ENCODE assay signal across 8 cellular contexts in the genomic region with DNA sequence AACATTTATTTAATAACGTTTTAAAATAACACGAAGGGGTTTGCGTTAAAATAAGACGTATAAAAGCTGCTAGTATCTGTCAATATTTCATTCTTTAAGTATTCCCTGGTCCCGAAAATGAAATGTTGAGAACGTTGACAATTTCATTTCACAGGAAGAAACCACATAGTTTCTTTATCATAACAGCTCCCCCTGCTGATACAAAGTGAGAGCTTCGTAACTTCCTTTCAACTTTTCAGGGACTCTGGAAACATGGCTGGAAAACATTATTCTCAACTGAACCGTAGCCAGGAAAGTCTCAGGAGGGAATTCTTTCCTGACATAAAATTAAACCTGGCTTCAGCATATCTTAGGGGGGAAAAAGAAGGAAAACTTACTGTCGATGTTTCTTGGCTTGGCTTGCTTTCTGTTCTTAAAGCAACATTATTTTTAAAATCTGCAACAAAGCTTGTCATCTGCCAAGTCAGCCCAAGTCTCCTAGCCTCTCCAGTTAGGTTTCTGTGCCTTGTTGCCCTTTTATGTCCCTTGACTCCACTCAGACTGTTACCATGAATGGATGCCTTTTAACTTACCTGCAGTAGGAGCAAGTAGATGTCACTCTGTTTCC.
DNase-seq lines count a peak whose midpoint lies in the region; ATAC-seq and TF ChIP-seq lines count a peak whose summit lies in the region.

No MANE protein-coding gene starts in this region.

- H3K9me3 ChIP-seq in stomach smooth muscle (ENCODE audit: control insufficient read depth in 2 of 2, low read length in 2 of 2): no peaks in the 10 kb centered on the region

- no peak for ATAC-seq in stimulated activated effector memory CD8-positive, alpha-beta T cell treated with anti-CD3 and anti-CD28 coated beads, Interleukin-12 subunit alpha, Interleukin-12 subunit beta, amount 100 ng/mL, for 72 hours

- H3K27ac Mint-ChIP-seq in brain: peak overlapping the region in 1 of 5 experiments; percentile 1
- no peak overlapping the region for H3K27ac Mint-ChIP-seq in stimulated activated effector memory CD8-positive, alpha-beta T cell treated with anti-CD3 and anti-CD28 coated beads, Interleukin-12 subunit alpha, Interleukin-12 subunit beta, amount 100 ng/mL, for 72 hours
- H3K27ac Mint-ChIP-seq in T-helper 2 cell treated with Interferon-gamma antibody and Interleukin-4, amounts not matched to agents 5 μg/mL and 100 μg/mL, for 36 hours: no peak overlapping the region

- TF ChIP-seq CTCF in AG09319 (IDR thresholded peaks at IDR 0.05; ENCODE audit: low read depth, low read length) (peak; percentile 72), GM12873 (IDR thresholded peaks at IDR 0.05; ENCODE audit: insufficient read depth, low read depth, low read length, missing control alignments) (peak; percentile 57), brain (conservative IDR thresholded peaks at IDR 0.05) (peak; percentile 73 to 82)

- H3K9ac ChIP-seq in stomach smooth muscle (ENCODE audit: low read length in 2 of 2): peak overlapping the region in 1 of 2 donors; percentile 32

- no peaks in the 10 kb centered on the region for H3K36me3 ChIP-seq in stomach smooth muscle (ENCODE audit: control insufficient read depth in 2 of 2, insufficient read depth in 2 of 2, low read length in 2 of 2)

- H3K4me1 ChIP-seq in stomach smooth muscle (ENCODE audit: control insufficient read depth, insufficient read depth, low read length): peaks cover 3% of the 10 kb centered on the region

- no peaks in the 10 kb centered on the region for H3K27me3 ChIP-seq in stomach smooth muscle (ENCODE audit: control insufficient read depth in 1 of 2, insufficient read depth in 2 of 2, low read length in 2 of 2)

- H3K27ac ChIP-seq in stomach smooth muscle (ENCODE audit: low read length): no peak overlapping the region

- H3K4me3 ChIP-seq in stomach smooth muscle (ENCODE audit: low read length in 2 of 2): peak overlapping the region; percentile 24 to 29

- H3K36me3 Mint-ChIP-seq in brain: no peaks in the 10 kb centered on the region
- no peaks in the 10 kb centered on the region for H3K36me3 Mint-ChIP-seq in stimulated activated effector memory CD8-positive, alpha-beta T cell treated with anti-CD3 and anti-CD28 coated beads, Interleukin-12 subunit alpha, Interleukin-12 subunit beta, amount 100 ng/mL, for 72 hours
- H3K36me3 Mint-ChIP-seq in T-helper 2 cell treated with Interferon-gamma antibody and Interleukin-4, amounts not matched to agents 5 μg/mL and 100 μg/mL, for 36 hours (ENCODE audit: low read depth): no peaks in the 10 kb centered on the region

- DNase-seq in AG09319 (ENCODE audit: extremely low read depth, low read depth) (peak; percentile 50), NCI-H69 (lab: John Stamatoyannopoulos, UW) (peak; percentile 54), iris pigment epithelial cell (ENCODE audit: low read depth) (peak; percentile 65)
- DNase-seq in stimulated activated effector memory CD8-positive, alpha-beta T cell treated with anti-CD3 and anti-CD28 coated beads, Interleukin-12 subunit alpha, Interleukin-12 subunit beta, amount 100 ng/mL, for 72 hours (ENCODE audit: low spot score in 2 of 2): no peak
- DNase-seq in T-helper 2 cell treated with Interferon-gamma antibody and Interleukin-4, amounts not matched to agents 5 μg/mL and 100 μg/mL, for 36 hours (ENCODE audit: low spot score): no peak

- peaks cover 3% of the 10 kb centered on the region for H3K27me3 Mint-ChIP-seq in brain
- H3K27me3 Mint-ChIP-seq in T-helper 2 cell treated with Interferon-gamma antibody and Interleukin-4, amounts not matched to agents 5 μg/mL and 100 μg/mL, for 36 hours (ENCODE audit: low read depth): peaks cover 12% of the 10 kb centered on the region

- H3K4me1 Mint-ChIP-seq in brain: peaks cover 10% of the 10 kb centered on the region
- H3K4me1 Mint-ChIP-seq in stimulated activated effector memory CD8-positive, alpha-beta T cell treated with anti-CD3 and anti-CD28 coated beads, Interleukin-12 subunit alpha, Interleukin-12 subunit beta, amount 100 ng/mL, for 72 hours: no peaks in the 10 kb centered on the region
- H3K4me1 Mint-ChIP-seq in T-helper 2 cell treated with Interferon-gamma antibody and Interleukin-4, amounts not matched to agents 5 μg/mL and 100 μg/mL, for 36 hours (ENCODE audit: low read depth): peaks cover 7% of the 10 kb centered on the region

- H3K4me3 Mint-ChIP-seq in brain: peak overlapping the region in 1 of 5 experiments; percentile 15
- no peak overlapping the region for H3K4me3 Mint-ChIP-seq in stimulated activated effector memory CD8-positive, alpha-beta T cell treated with anti-CD3 and anti-CD28 coated beads, Interleukin-12 subunit alpha, Interleukin-12 subunit beta, amount 100 ng/mL, for 72 hours
- no peak overlapping the region for H3K4me3 Mint-ChIP-seq in T-helper 2 cell treated with Interferon-gamma antibody and Interleukin-4, amounts not matched to agents 5 μg/mL and 100 μg/mL, for 36 hours

- H3K9me3 Mint-ChIP-seq in brain: no peaks in the 10 kb centered on the region
- no peaks in the 10 kb centered on the region for H3K9me3 Mint-ChIP-seq in stimulated activated effector memory CD8-positive, alpha-beta T cell treated with anti-CD3 and anti-CD28 coated beads, Interleukin-12 subunit alpha, Interleukin-12 subunit beta, amount 100 ng/mL, for 72 hours
- H3K9me3 Mint-ChIP-seq in T-helper 2 cell treated with Interferon-gamma antibody and Interleukin-4, amounts not matched to agents 5 μg/mL and 100 μg/mL, for 36 hours: no peaks in the 10 kb centered on the region

Comparison
In these comparisons a context has a peak if more than half of its experiments do, and no peak if none do; other contexts are left out.
1. DNase-seq: peak in AG09319 (single experiment), NCI-H69 (single experiment) and iris pigment epithelial cell (single experiment); none in stimulated activated effector memory CD8-positive, alpha-beta T cell treated with anti-CD3 and anti-CD28 coated beads, Interleukin-12 subunit alpha, Interleukin-12 subunit beta, amount 100 ng/mL, for 72 hours (0 of 2) and T-helper 2 cell treated with Interferon-gamma antibody and Interleukin-4, amounts not matched to agents 5 μg/mL and 100 μg/mL, for 36 hours (single experiment).
2. Peak in every context shown above with its lines, with median percentiles within 50 percentile points of each other: CTCF ChIP-seq.